In genomic region chr6:158978752-158979151, GRCh38 we compare ENCODE assay signal across 21 cellular contexts. TPM values are rescaled to one million over a fixed set of nuclear protein-coding genes. Genes with fewer than 3 reads are reported as not detected.
A peak's percentile ranks its signal among the peaks of the same experiment; 100 is the strongest.
DNase-seq lines count a peak whose midpoint lies in the region; ATAC-seq and TF ChIP-seq lines count a peak whose summit lies in the region.
"Had no signal": no experiment of that assay in that cellular context is flagged by ENCODE, and none has a peak within 500 bp of the region (broad histone marks: within the 10 kb centered on the region; RNA-seq: fewer than 3 reads in every experiment).

No MANE protein-coding gene starts in this region.

- no peaks in the 10 kb centered on the region for H3K27me3 Mint-ChIP-seq in progenitor cell of endocrine pancreas
- H3K27me3 Mint-ChIP-seq: activated naive CD4-positive, alpha-beta T cell treated with anti-CD3 and anti-CD28 coated beads, Interleukin-2, amount 10 ng/mL, durations not matched to agents 7 days and 5 days had no signal

- peaks cover 13% of the 10 kb centered on the region for H3K36me3 Mint-ChIP-seq in progenitor cell of endocrine pancreas (ENCODE audit: insufficient read depth)
- H3K36me3 Mint-ChIP-seq: activated naive CD4-positive, alpha-beta T cell treated with anti-CD3 and anti-CD28 coated beads, Interleukin-2, amount 10 ng/mL, durations not matched to agents 7 days and 5 days had no signal

- no peak for ATAC-seq in HG03175 (IDR thresholded peaks at IDR 0.05; ENCODE audit: unreplicated experiment)
- ATAC-seq: body of pancreas had no signal

- no peaks in the 10 kb centered on the region for H3K4me1 Mint-ChIP-seq in progenitor cell of endocrine pancreas (ENCODE audit: low read depth)
- H3K4me1 Mint-ChIP-seq: activated naive CD4-positive, alpha-beta T cell treated with anti-CD3 and anti-CD28 coated beads, Interleukin-2, amount 10 ng/mL, durations not matched to agents 7 days and 5 days had no signal

- peak; percentile 20 for DNase-seq in AG09319 (ENCODE audit: extremely low read depth, low read depth)
- DNase-seq in HFF-Myc (ENCODE audit: extremely low read depth, low read depth) = peak; percentile 19
- DNase-seq in amniotic epithelial cell (ENCODE audit: low read depth) = peak; percentile 16
- DNase-seq in fibroblast of peridontal ligament (ENCODE audit: extremely low read depth) = peak; percentile 31
- DNase-seq in NCI-H2171 (lab: John Stamatoyannopoulos, UW) = no peak
- no peak for DNase-seq in NCI-H748 (lab: John Stamatoyannopoulos, UW; ENCODE audit: unreplicated experiment)
- no peak for DNase-seq in progenitor cell of endocrine pancreas (ENCODE audit: low spot score, unreplicated experiment)
- DNase-seq: activated naive CD4-positive, alpha-beta T cell treated with anti-CD3 and anti-CD28 coated beads, Interleukin-2, amount 10 ng/mL, durations not matched to agents 7 days and 5 days; activated T-cell treated with anti-CD3 and anti-CD28 coated beads, Interleukin-2, amount 50 U/mL, for 48 hours; body of pancreas; Caco-2; colonic mucosa; GOT3; kidney glomerular epithelial cell; NCI-H1417 treated with DMSO at 0.1 percent for 48 hours; NCI-H526; SHP77 treated with DMSO at 0.1 percent for 48 hours; stimulated activated CD4-positive, alpha-beta T cell treated with anti-CD3 and anti-CD28 coated beads, Interleukin-15, amount 100 ng/mL, for 24 hours had no signal

- TF ChIP-seq CTCF in AG09319 (IDR thresholded peaks at IDR 0.05; ENCODE audit: low read depth, low read length) (no peak), HFF-Myc (IDR thresholded peaks at IDR 0.05; ENCODE audit: low read depth, low read length, missing control alignments) (no peak), progenitor cell of endocrine pancreas (IDR thresholded peaks at IDR 0.05; ENCODE audit: unreplicated experiment) (no peak)

- H3K27ac Mint-ChIP-seq in progenitor cell of endocrine pancreas = no peak overlapping the region
- H3K27ac Mint-ChIP-seq: activated naive CD4-positive, alpha-beta T cell treated with anti-CD3 and anti-CD28 coated beads, Interleukin-2, amount 10 ng/mL, durations not matched to agents 7 days and 5 days had no signal

- H3K9me3 Mint-ChIP-seq in progenitor cell of endocrine pancreas (ENCODE audit: low read depth) = no peaks in the 10 kb centered on the region
- H3K9me3 Mint-ChIP-seq: activated naive CD4-positive, alpha-beta T cell treated with anti-CD3 and anti-CD28 coated beads, Interleukin-2, amount 10 ng/mL, durations not matched to agents 7 days and 5 days had no signal

- no peak overlapping the region for H3K4me3 ChIP-seq in HFF-Myc (replicated peaks; ENCODE audit: low read depth, low read length)
- H3K4me3 ChIP-seq: BLaER1, body of pancreas, colonic mucosa, right atrium auricular region had no signal

- no peak overlapping the region for H3K4me3 Mint-ChIP-seq in progenitor cell of endocrine pancreas (ENCODE audit: low read depth)
- H3K4me3 Mint-ChIP-seq: activated naive CD4-positive, alpha-beta T cell treated with anti-CD3 and anti-CD28 coated beads, Interleukin-2, amount 10 ng/mL, durations not matched to agents 7 days and 5 days had no signal

RNA-seq across cellular contexts. Expression of gene RSPH3, which starts 21.2 kb away (rescaled TPM):
- 8.9 and 10.5 TPM in 2 replicates for total RNA-seq in progenitor cell of endocrine pancreas

Comparison
In these comparisons a context has a peak if more than half of its experiments do, and no peak if none do; other contexts are left out.
1. DNase-seq: peak in AG09319 (single experiment), HFF-Myc (single experiment), amniotic epithelial cell (single experiment) and fibroblast of peridontal ligament (single experiment); none in NCI-H2171 (single experiment), NCI-H748 (single experiment) and progenitor cell of endocrine pancreas (single experiment).